ENCODE assay signal across 8 cellular contexts in the genomic region with DNA sequence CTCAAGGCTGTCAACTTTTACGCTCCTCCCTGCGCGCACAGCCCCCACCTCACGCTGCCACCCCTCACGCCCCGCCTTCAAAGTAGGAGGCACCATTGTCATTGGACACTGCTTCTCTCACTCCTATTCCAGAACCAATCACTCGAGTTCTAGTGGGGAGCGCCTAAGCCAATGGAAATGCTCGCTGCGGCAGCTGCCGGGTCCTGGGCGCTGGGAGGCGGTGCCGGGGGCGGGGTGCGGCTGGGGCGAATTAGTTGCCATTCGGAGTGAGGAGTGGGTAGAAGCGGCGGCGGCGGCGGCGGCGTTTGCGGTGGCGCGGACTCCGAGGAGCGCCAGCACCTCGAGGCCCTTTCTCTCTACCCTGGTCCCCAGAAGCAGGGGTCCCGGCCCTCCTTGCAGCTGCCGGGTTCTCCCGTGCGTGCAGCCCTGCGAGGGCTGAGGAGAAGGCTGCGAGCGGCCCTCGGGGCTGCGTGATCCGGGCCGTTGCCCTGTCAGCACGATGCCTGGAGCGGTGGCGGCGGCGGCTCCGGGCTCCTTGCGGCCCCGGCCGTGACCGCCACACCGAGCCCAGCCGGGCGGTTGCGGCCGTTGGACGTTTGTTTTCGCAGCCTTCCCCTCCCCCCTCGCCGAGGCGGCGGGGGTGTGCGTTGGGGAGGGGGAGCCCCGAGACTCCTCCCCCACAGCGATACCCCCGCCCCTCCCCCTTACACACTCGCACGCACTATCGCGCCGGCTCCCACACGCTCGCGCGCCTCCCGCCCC. TPM values are rescaled to one million over a fixed set of nuclear protein-coding genes. Genes with fewer than 3 reads are reported as not detected.
DNase-seq lines count a peak whose midpoint lies in the region; ATAC-seq and TF ChIP-seq lines count a peak whose summit lies in the region.

GLCCI1 (plus strand) TSS at position 253 of the 762 bp plus-strand sequence. CDS start 555 bp downstream, outside the sequence.

- H3K4me1 ChIP-seq in BE2C, result no peaks in the 10 kb centered on the region; the same call in 1 of the 2 replicates
- no peaks in the 10 kb centered on the region for H3K4me1 ChIP-seq in colonic mucosa

- H3K27ac ChIP-seq in colonic mucosa (peak within 1 kb of the TSS; percentile 98), layer of hippocampus (ENCODE audit: low read depth, low read length) (peak within 1 kb of the TSS; percentile 97)

- no peaks in the 10 kb centered on the region for H3K27me3 ChIP-seq in BE2C
- no peaks in the 10 kb centered on the region for H3K27me3 ChIP-seq in colonic mucosa
- H3K27me3 ChIP-seq in layer of hippocampus (ENCODE audit: control insufficient read depth, insufficient read depth, low read length), result no peaks in the 10 kb centered on the region

- peak; percentile 99 for DNase-seq in BE2C
- DNase-seq in GM19240 (ENCODE audit: insufficient read length, low spot score), result peak; percentile 77
- DNase-seq in NCI-H526 (lab: John Stamatoyannopoulos, UW), result peak; percentile 96 to 99
- DNase-seq in activated CD4-positive, alpha-beta T cell treated with anti-CD3 and anti-CD28 coated beads for 48 hours, result peak; percentile 97
- peak; percentile 97 for DNase-seq in colonic mucosa
- peak; percentile 95 for DNase-seq in stimulated activated CD4-positive, alpha-beta T cell treated with anti-CD3 and anti-CD28 coated beads, Interleukin-1b, Interleukin-23, amount 100 ng/mL, for 4 hours (ENCODE audit: low read depth in 2 of 2)

- H3K36me3 ChIP-seq in BE2C (no peaks in the 10 kb centered on the region), colonic mucosa (no peaks in the 10 kb centered on the region)

- H3K9me3 ChIP-seq in BE2C (no peaks in the 10 kb centered on the region), colonic mucosa (no peaks in the 10 kb centered on the region)

- peak; percentile 83 for ATAC-seq in HG03460 (IDR thresholded peaks at IDR 0.05; ENCODE audit: unreplicated experiment)

- intact Hi-C loops in colonic mucosa (cut with DNase I), result no loop called here

- no peak for TF ChIP-seq CTCF in BE2C (IDR thresholded peaks at IDR 0.05; ENCODE audit: low read depth, low read length)
- TF ChIP-seq CTCF in colonic mucosa (IDR thresholded peaks at IDR 0.05), result no peak

- peak within 1 kb of the TSS; percentile 89 to 94 for H3K9ac ChIP-seq in colonic mucosa (ENCODE audit: low read depth in 2 of 2, low read length in 2 of 2)

- peak within 1 kb of the TSS; percentile 90 for H3K4me3 ChIP-seq in BE2C (ENCODE audit: low read depth, low read length)
- peak within 1 kb of the TSS; percentile 92 for H3K4me3 ChIP-seq in colonic mucosa

RNA-seq across cellular contexts. Expression of gene GLCCI1, which starts in this region (rescaled TPM):
- 21.2 TPM for polyA plus RNA-seq in BE2C (2012; ENCODE audit: insufficient read depth, insufficient read length, low read depth)
- total RNA-seq in colonic mucosa, result 1 to 10 TPM; 7.5 to 8.3 TPM

Comparison
In these comparisons a context has a peak if more than half of its experiments do, and no peak if none do; other contexts are left out.
1. Peak in every context shown above with its lines: DNase-seq, ATAC-seq, H3K4me3 ChIP-seq and H3K27ac ChIP-seq.